Comparison of ENCODE assay signal across 20 cellular contexts in the genomic region with DNA sequence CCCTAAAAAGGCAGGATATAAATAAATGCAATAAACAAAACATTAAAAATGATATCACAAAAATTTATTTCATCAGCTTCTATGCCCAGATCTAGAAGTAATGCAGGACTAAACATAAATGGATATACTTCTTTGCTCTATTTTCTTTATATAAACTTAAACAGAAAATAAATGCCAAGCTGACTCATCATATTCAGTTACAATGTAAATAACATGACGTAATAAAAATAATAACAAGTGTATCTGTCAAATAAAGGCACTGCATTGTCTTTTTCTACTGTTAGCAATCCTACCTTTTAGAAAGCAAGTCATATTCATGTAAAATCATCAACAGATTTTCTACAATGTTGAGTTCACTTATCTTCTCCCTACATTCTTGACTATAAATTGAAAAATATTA.
"Had no signal": no experiment of that assay in that cellular context is flagged by ENCODE, and none has a peak within 500 bp of the region (broad histone marks: within the 10 kb centered on the region; RNA-seq: fewer than 3 reads in every experiment).

No MANE protein-coding gene starts in this region.

- H3K4me3 ChIP-seq: left ventricle myocardium inferior, lung, pancreas, thoracic aorta, transverse colon had no signal

- H3K4me3 Mint-ChIP-seq: dendritic cell treated with granulocyte-macrophage colony-stimulating factor and Interleukin-4, amounts not matched to agents 40 ng/mL and 50 ng/mL, for 4 days; immature natural killer cell; naive B cell; nephron; stimulated activated memory B cell treated with anti-CD40 and anti-IgM and Interleukin-4, amounts not matched to agents 10 μg/mL and 1 μg/mL and 100 μg/mL, for 72 hours; stimulated activated naive CD8-positive, alpha-beta T cell treated with anti-CD3 and anti-CD28 coated beads, Interleukin-15, Interleukin-2, amounts not matched to agents 100 ng/mL and 50 ng/mL, for 24 hours had no signal

- H3K27ac ChIP-seq: foreskin keratinocyte, left ventricle myocardium inferior, pancreas, thoracic aorta, transverse colon had no signal

- H3K36me3 ChIP-seq: pancreas, thoracic aorta, transverse colon had no signal

- H3K4me1 ChIP-seq: foreskin keratinocyte, pancreas, transverse colon had no signal

- ATAC-seq: foreskin keratinocyte; pancreas; right cardiac atrium; stimulated activated memory B cell treated with anti-CD40 and anti-IgM and Interleukin-4, amounts not matched to agents 10 μg/mL and 1 μg/mL and 100 μg/mL, for 72 hours had no signal

- H3K27me3 ChIP-seq: foreskin keratinocyte, pancreas, transverse colon had no signal

- DNase-seq: erythroblast; foreskin keratinocyte; immature natural killer cell; left ventricle myocardium inferior; mesenchymal stem cell; naive B cell; occipital lobe; pancreas; right cardiac atrium; stimulated activated CD4-positive, alpha-beta T cell treated with anti-CD3 and anti-CD28 coated beads, Interleukin-4, amount 100 ng/mL, for 24 hours; transverse colon had no signal

- H3K27ac Mint-ChIP-seq: dendritic cell treated with granulocyte-macrophage colony-stimulating factor and Interleukin-4, amounts not matched to agents 40 ng/mL and 50 ng/mL, for 4 days; immature natural killer cell; naive B cell; nephron; progenitor cell of endocrine pancreas; stimulated activated memory B cell treated with anti-CD40 and anti-IgM and Interleukin-4, amounts not matched to agents 10 μg/mL and 1 μg/mL and 100 μg/mL, for 72 hours; stimulated activated naive CD8-positive, alpha-beta T cell treated with anti-CD3 and anti-CD28 coated beads, Interleukin-15, Interleukin-2, amounts not matched to agents 100 ng/mL and 50 ng/mL, for 24 hours had no signal

- H3K9me3 ChIP-seq: left ventricle myocardium inferior, pancreas, thoracic aorta, transverse colon had no signal

- H3K36me3 Mint-ChIP-seq: immature natural killer cell, naive B cell had no signal

- H3K27me3 Mint-ChIP-seq: naive B cell; progenitor cell of endocrine pancreas; stimulated activated memory B cell treated with anti-CD40 and anti-IgM and Interleukin-4, amounts not matched to agents 10 μg/mL and 1 μg/mL and 100 μg/mL, for 72 hours had no signal

- FAIRE-seq: colon, keratinocyte, pancreas had no signal

- H3K4me1 Mint-ChIP-seq: immature natural killer cell; naive B cell; nephron; stimulated activated memory B cell treated with anti-CD40 and anti-IgM and Interleukin-4, amounts not matched to agents 10 μg/mL and 1 μg/mL and 100 μg/mL, for 72 hours had no signal
